Comparison of ENCODE assay signal across 8 cellular contexts in the genomic region with DNA sequence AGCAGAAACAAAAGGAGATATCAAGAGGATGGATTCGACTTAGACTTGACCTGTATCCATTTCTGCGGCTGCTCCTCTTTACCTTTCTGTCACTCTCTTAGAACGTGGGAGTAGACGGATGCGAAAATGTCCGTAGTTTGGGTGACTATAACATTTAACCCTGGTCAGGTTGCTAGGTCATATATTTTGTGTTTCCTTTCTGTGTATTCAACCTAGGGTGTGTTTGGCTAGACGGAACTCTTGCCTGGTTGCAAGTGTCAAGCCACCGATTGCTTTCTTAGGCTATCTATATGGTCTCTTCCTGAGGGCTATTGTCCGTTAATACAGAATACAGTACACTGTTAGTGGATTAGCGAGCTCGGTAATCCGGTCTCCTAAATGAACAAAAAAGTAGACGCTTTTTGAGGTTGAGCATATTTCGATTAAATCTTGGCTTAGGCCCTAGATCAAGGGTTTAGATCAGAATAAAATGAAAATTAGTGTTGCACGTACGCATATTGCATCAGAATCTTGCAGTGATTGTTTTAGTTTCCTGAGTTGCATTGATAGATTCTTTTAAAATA. TPM values are rescaled to one million over a fixed set of nuclear protein-coding genes. Genes with fewer than 3 reads are reported as not detected.
A peak's percentile ranks its signal among the peaks of the same experiment; 100 is the strongest.
DNase-seq lines count a peak whose midpoint lies in the region; ATAC-seq and TF ChIP-seq lines count a peak whose summit lies in the region.

No MANE protein-coding gene starts in this region.

- peak overlapping the region; percentile 99 for H3K27ac Mint-ChIP-seq in nephron progenitor cell

- CTCF ChIA-PET in PC-9 (lab: Charles Lee) = no interaction called here

- peaks cover 31% of the 10 kb centered on the region for H4K20me1 ChIP-seq in PC-9 (ENCODE audit: insufficient read depth)

- intact Hi-C loops in PC-9 (cut with micrococcal nuclease; ENCODE audit: unreplicated experiment) = loop anchor here (5.0 to 10.0 kb wide), 3 partner anchors 47 to 390 kb away; a partner anchor contains a TSS

- H3K4me1 Mint-ChIP-seq in nephron progenitor cell = peaks cover 56% of the 10 kb centered on the region

- H3K4me3 Mint-ChIP-seq in nephron progenitor cell = peak overlapping the region; percentile 99

- peak overlapping the region; percentile 98 for H3K4me3 ChIP-seq in PC-9
- H3K4me3 ChIP-seq in ectodermal cell (ENCODE audit: insufficient read depth, low read depth, low read length) = peak overlapping the region; percentile 87

- peak overlapping the region; percentile 34; the same call in 1 of the 2 replicates for H2AFZ ChIP-seq in PC-9

- no peaks in the 10 kb centered on the region for H3K9me3 Mint-ChIP-seq in nephron progenitor cell

- H3K9me2 ChIP-seq in PC-9 (ENCODE audit: insufficient read depth) = no peaks in the 10 kb centered on the region

- POLR2A ChIA-PET in PC-9 (lab: Charles Lee; ENCODE audit: unreplicated experiment) = no interaction called here

- H3K36me3 ChIP-seq in PC-9 (ENCODE audit: low read depth) (no peaks in the 10 kb centered on the region), ectodermal cell (ENCODE audit: control insufficient read depth, insufficient read depth, low read length) (peaks cover 2% of the 10 kb centered on the region)

- WGBS in ectodermal cell, 2 experiments = 1 to 2% methylated on average over 16 of the region's 16 CpGs

- H3K79me2 ChIP-seq in PC-9 (ENCODE audit: low read depth) = peaks cover 55% of the 10 kb centered on the region

- peaks cover 14% of the 10 kb centered on the region for H3F3A ChIP-seq in PC-9 (ENCODE audit: insufficient read depth, low read depth)

- no peak for TF ChIP-seq CTCF in PC-9 (conservative IDR thresholded peaks at IDR 0.05)
- no peak for TF ChIP-seq CTCF in nephron progenitor cell (IDR thresholded peaks at IDR 0.05)

- H3K4me1 ChIP-seq in PC-9 (replicated peaks; ENCODE audit: insufficient read depth) = peaks cover 32% of the 10 kb centered on the region
- H3K4me1 ChIP-seq in ectodermal cell (ENCODE audit: control insufficient read depth, insufficient read depth, low read length) = peaks cover 7% of the 10 kb centered on the region

- H3K4me2 ChIP-seq in PC-9 = peak overlapping the region; percentile 95

- peak; percentile 22 for DNase-seq in NCI-H1092 treated with DMSO at 0.1 percent for 48 hours (lab: John Stamatoyannopoulos, UW)
- DNase-seq in NCI-H1092 (lab: John Stamatoyannopoulos, UW) = no peak
- DNase-seq in PC-9 = no peak
- no peak for DNase-seq in nephron progenitor cell
- DNase-seq in H4 (ENCODE audit: low spot score) = no peak

- ATAC-seq in HG02852 (IDR thresholded peaks at IDR 0.05; ENCODE audit: unreplicated experiment) (no peak), GM21737 (IDR thresholded peaks at IDR 0.05; ENCODE audit: unreplicated experiment) (no peak)

- H3K9me3 ChIP-seq in PC-9 (ENCODE audit: insufficient read depth, low read depth) (no peaks in the 10 kb centered on the region), ectodermal cell (ENCODE audit: control insufficient read depth, low read length) (no peaks in the 10 kb centered on the region)

- peaks cover 3% of the 10 kb centered on the region for H3K27me3 Mint-ChIP-seq in nephron progenitor cell (ENCODE audit: low read depth, poor library complexity)

- BruUV-seq in PC-9 (replicated peaks; lab: Mats Ljungman, UMichigan) = TSS peak; percentile 25

- H3K27me3 ChIP-seq in PC-9 (ENCODE audit: insufficient read depth, low read depth) (no peaks in the 10 kb centered on the region), ectodermal cell (ENCODE audit: control insufficient read depth, insufficient read depth, low read length, poor library complexity, severe bottlenecking) (no peaks in the 10 kb centered on the region)

- peaks cover 4% of the 10 kb centered on the region for H3K36me3 Mint-ChIP-seq in nephron progenitor cell (ENCODE audit: low read depth)

- peak overlapping the region; percentile 37 for H3K27ac ChIP-seq in PC-9
- H3K27ac ChIP-seq in ectodermal cell (ENCODE audit: insufficient read depth, low read depth, low read length, poor library complexity, severe bottlenecking) = no peak overlapping the region

RNA-seq across cellular contexts. Expression of a gene that starts 1.2 kb away (rescaled TPM):
- total RNA-seq in PC-9 (2021) = 40.7 and 44.9 TPM in 2 replicates
- polyA plus RNA-seq in ectodermal cell (2013, experiment 1 of 4) = 39.5 TPM
- 32.3 TPM for polyA plus RNA-seq in ectodermal cell (2013, experiment 2 of 4)
- 37.4 TPM for polyA plus RNA-seq in ectodermal cell (2013, experiment 3 of 4)
- polyA plus RNA-seq in ectodermal cell (2013, experiment 4 of 4) = 40.8 TPM
- not detected in 2 replicates for total RNA-seq in H4 (2014; rRNA removed; shearing (Covaris generic))

RNA-seq across cellular contexts. Expression of a gene that starts 1.2 kb away (rescaled TPM):
- 0.30 and 0.57 TPM in 2 replicates for total RNA-seq in PC-9 (2021)
- 1.2 TPM for polyA plus RNA-seq in ectodermal cell (2013, experiment 1 of 4)
- polyA plus RNA-seq in ectodermal cell (2013, experiment 2 of 4) = 1.1 TPM
- 0.91 TPM for polyA plus RNA-seq in ectodermal cell (2013, experiment 3 of 4)
- polyA plus RNA-seq in ectodermal cell (2013, experiment 4 of 4) = 0.89 TPM
- total RNA-seq in H4 (2014; rRNA removed; shearing (Covaris generic)) = not detected in 2 replicates

RNA-seq across cellular contexts. Expression of a gene that starts 46.6 kb away (rescaled TPM):
- total RNA-seq in PC-9 (2021) = 21.8 and 26.3 TPM in 2 replicates
- 38.2 TPM for polyA plus RNA-seq in ectodermal cell (2013, experiment 1 of 4)
- polyA plus RNA-seq in ectodermal cell (2013, experiment 2 of 4) = 38.2 TPM
- polyA plus RNA-seq in ectodermal cell (2013, experiment 3 of 4) = 31.7 TPM
- polyA plus RNA-seq in ectodermal cell (2013, experiment 4 of 4) = 35.4 TPM
- 0.81 TPM in 1 of 2 replicates, not detected in the other for total RNA-seq in H4 (2014; rRNA removed; shearing (Covaris generic))

Comparison
In these comparisons a context has a peak if more than half of its experiments do, and no peak if none do; other contexts are left out.
1. RNA of a gene that starts 1.2 kb away (total RNA-seq): 40.7 to 44.9 TPM in PC-9; not detected in H4; every median in the first group is over 10 times any median in the second.
2. RNA of a gene that starts 46.6 kb away (total RNA-seq): 21.8 to 26.3 TPM in PC-9; 0.81 TPM in H4; every median in the first group is over 10 times any median in the second.